Comparison of ENCODE assay signal across 1 cellular context in the genomic region with DNA sequence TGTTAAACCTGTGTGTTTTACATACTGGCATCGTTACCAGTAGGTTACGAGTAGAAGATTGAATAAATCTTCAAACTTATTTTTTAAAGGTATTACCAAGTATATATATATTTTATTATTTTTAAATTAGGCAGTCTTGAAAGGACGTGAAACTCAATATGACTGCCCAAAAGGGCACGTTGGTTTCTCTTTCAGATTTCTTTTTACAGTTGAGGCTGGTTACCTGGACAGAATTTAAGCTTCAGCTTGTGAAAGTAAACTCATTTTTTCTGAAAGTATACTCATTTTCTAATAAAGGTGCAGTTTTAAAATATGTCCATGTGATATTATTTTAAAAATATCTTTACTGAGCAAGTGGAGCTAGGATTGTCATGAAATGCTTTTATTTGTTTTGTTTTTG.
TF ChIP-seq lines count a peak whose summit lies in the region.

No MANE protein-coding gene starts in this region.

TF ChIP-seq in GM23338, 12 proteins besides CTCF, POLR2A, EP300 and RAD21 (continued from another document):
- TF ChIP-seq REST (IDR thresholded peaks at IDR 0.05; ENCODE audit: unreplicated experiment) (no peak), ZNF114 (CRISPR knock-in tag; IDR thresholded peaks at IDR 0.05) (no peak), EZH2 (IDR thresholded peaks at IDR 0.05; ENCODE audit: low read depth, unreplicated experiment) (no peak)
TF ChIP-seq in GM23338: peak in this region for 0.
